30 cellular contexts compared by ENCODE assay signal in genomic region chr2:2861666-2862240, GRCh38.
"Had no signal": no experiment of that assay in that cellular context is flagged by ENCODE, and none has a peak within 500 bp of the region (broad histone marks: within the 10 kb centered on the region; RNA-seq: fewer than 3 reads in every experiment).

No MANE protein-coding gene starts in this region.

- H3K9me3 ChIP-seq: adrenal gland, ascending aorta, breast epithelium, colonic mucosa, gastrocnemius medialis, heart left ventricle had no signal

- H3K27ac ChIP-seq: adrenal gland, ascending aorta, breast epithelium, cardiac muscle cell, colonic mucosa, foreskin keratinocyte, gastrocnemius medialis, heart left ventricle, VCaP had no signal

- H3K27me3 ChIP-seq: adrenal gland, ascending aorta, cardiac muscle cell, colonic mucosa, foreskin keratinocyte, gastrocnemius medialis had no signal

- H3K4me1 ChIP-seq: adrenal gland, ascending aorta, breast epithelium, colonic mucosa, foreskin keratinocyte, gastrocnemius medialis, heart left ventricle had no signal

- ATAC-seq: activated naive CD8-positive, alpha-beta T cell treated with anti-CD3 and anti-CD28 coated beads, Interleukin-2, amount 50 U/mL, for 24 hours; activated T-cell treated with anti-CD3 and anti-CD28 coated beads, Interleukin-2, amount 50 U/mL, for 72 hours; esophagus mucosa; foreskin keratinocyte; gastrocnemius medialis; heart left ventricle; WTC11 had no signal

- H3K36me3 ChIP-seq: adrenal gland, ascending aorta, breast epithelium, cardiac muscle cell, colonic mucosa, gastrocnemius medialis, heart left ventricle had no signal

- H3K4me3 ChIP-seq: adrenal gland, ascending aorta, breast epithelium, cardiac muscle cell, colonic mucosa, gastrocnemius medialis, heart left ventricle had no signal

- DNase-seq: activated CD4-positive, alpha-beta memory T cell treated with anti-CD3 and anti-CD28 coated beads, Interleukin-2, amount 10 ng/mL, durations not matched to agents 7 days and 5 days; activated CD4-positive, alpha-beta T cell treated with anti-CD3 and anti-CD28 coated beads for 1 hour; activated CD4-positive, alpha-beta T cell treated with anti-CD3 and anti-CD28 coated beads for 4 hours; activated CD4-positive, alpha-beta T cell treated with anti-CD3 and anti-CD28 coated beads, Interleukin-2, amount 10 ng/mL, durations not matched to agents 7 days and 5 days; activated CD4-positive, alpha-beta T cell treated with anti-CD3 and anti-CD28 coated beads, Interleukin-2, amount 50 U/mL, for 4 hours; activated CD8-positive, alpha-beta memory T cell treated with anti-CD3 and anti-CD28 coated beads, Interleukin-2, amount 50 U/mL, for 48 hours; activated naive CD4-positive, alpha-beta T cell treated with anti-CD3 and anti-CD28 coated beads for 36 hours; activated naive CD8-positive, alpha-beta T cell treated with anti-CD3 and anti-CD28 coated beads for 36 hours; activated naive CD8-positive, alpha-beta T cell treated with anti-CD3 and anti-CD28 coated beads, Interleukin-2, amount 50 U/mL, for 24 hours; activated T-cell treated with anti-CD3 and anti-CD28 coated beads for 4 hours; activated T-cell treated with anti-CD3 and anti-CD28 coated beads, Interleukin-2, amount 50 U/mL, for 24 hours; activated T-cell treated with anti-CD3 and anti-CD28 coated beads, Interleukin-2, amount 50 U/mL, for 72 hours; adrenal gland; amygdala; central memory CD4-positive, alpha-beta T cell; cerebellar nuclear complex; colonic mucosa; effector CD8-positive, alpha-beta T cell; endodermal cell; foreskin keratinocyte; gastrocnemius medialis; glutamatergic neuron; heart left ventricle; T-helper 2 cell had no signal
